8 cellular contexts compared by ENCODE assay signal in the genomic region with DNA sequence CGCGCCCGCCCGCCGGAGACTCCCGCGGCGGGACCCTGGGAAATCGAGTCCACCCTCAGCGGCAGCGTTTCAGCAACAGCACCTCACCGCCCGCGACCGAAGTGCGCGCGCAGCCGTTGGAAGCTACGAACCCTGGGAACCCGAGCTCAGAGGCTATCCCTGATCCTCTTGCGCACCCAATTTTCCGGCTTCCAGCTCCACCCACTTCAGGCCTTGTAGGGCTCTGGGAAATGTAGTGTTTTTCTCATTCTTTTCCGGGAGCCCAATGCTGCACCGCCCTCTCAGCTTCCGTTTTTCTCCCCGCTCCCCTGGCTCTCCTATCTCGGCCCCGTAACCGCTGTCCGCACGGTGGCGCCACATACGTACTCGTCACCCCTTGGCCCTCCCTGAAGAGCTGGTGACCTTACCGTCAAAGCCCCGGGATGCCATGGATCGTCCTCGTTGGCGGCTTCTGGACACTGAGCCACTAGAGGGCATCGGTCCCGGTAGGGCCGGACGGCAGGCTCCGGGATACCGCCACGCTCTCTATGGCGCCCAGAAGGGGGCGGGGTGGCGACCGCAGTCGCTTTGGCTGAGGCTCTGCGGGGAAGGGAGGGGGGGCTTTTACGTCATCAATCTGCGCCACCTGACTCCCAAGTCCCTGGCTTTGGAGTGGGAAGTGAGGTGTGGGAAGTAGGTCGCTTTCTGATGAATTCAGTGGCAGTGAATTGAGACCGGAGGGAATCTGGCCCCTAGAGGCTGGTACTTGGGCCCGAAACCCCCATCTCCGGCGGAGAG. TPM values are rescaled to one million over a fixed set of nuclear protein-coding genes. Genes with fewer than 3 reads are reported as not detected.
DNase-seq lines count a peak whose midpoint lies in the region; ATAC-seq and TF ChIP-seq lines count a peak whose summit lies in the region.

A gene (plus strand): TSS at position 687 of the 777 bp plus-strand sequence. CDS start 3,948 bp downstream, outside the sequence.
A gene (minus strand): TSS at position 102 of the 777 bp plus-strand sequence. CDS start 225 bp downstream, outside the sequence.

- H3K4me3 Mint-ChIP-seq in activated naive CD4-positive, alpha-beta T cell treated with anti-CD3 and anti-CD28 coated beads, Interleukin-2, amount 10 ng/mL, durations not matched to agents 7 days and 5 days: peak within 1 kb of the TSS; percentile 99

- peak; percentile 97 for DNase-seq in GM04503 (ENCODE audit: low read depth)
- peak; percentile 98 for DNase-seq in HEK293T (ENCODE audit: extremely low spot score)
- peak; percentile 99 for DNase-seq in MV-4-11 (lab: John Stamatoyannopoulos, UW)
- peak; percentile 99 for DNase-seq in SK-N-DZ (ENCODE audit: low spot score)
- DNase-seq in activated naive CD4-positive, alpha-beta T cell treated with anti-CD3 and anti-CD28 coated beads, Interleukin-2, amount 10 ng/mL, durations not matched to agents 7 days and 5 days: peak; percentile 98
- DNase-seq in non-pigmented ciliary epithelial cell (ENCODE audit: low read depth): peak; percentile 98
- peak; percentile 99 for DNase-seq in suprapubic skin (ENCODE audit: low spot score in 2 of 2)

- POLR2A ChIA-PET in HEK293T (lab: Yijun Ruan, JAX): interaction anchor here (0.6 to 1.3 kb wide), 14 partner anchors 10 to 657 kb away, joined by 3 to 9 read pairs (median 3); no protein-coding TSS in a partner anchor

- H3K4me1 ChIP-seq in gastroesophageal sphincter: peaks cover 10 to 60% (median 13%) of the 10 kb centered on the region in 3 donors
- H3K4me1 ChIP-seq in suprapubic skin: peaks cover 30% of the 10 kb centered on the region

- no peaks in the 10 kb centered on the region for H3K9me3 Mint-ChIP-seq in activated naive CD4-positive, alpha-beta T cell treated with anti-CD3 and anti-CD28 coated beads, Interleukin-2, amount 10 ng/mL, durations not matched to agents 7 days and 5 days

- H3K4me3 ChIP-seq in gastroesophageal sphincter: peak within 1 kb of the TSS; percentile 82 to 95
- peak within 1 kb of the TSS; percentile 64 for H3K4me3 ChIP-seq in suprapubic skin

- H3K27ac ChIP-seq in gastroesophageal sphincter: peak within 1 kb of the TSS; percentile 92 to 98 (median 96)
- H3K27ac ChIP-seq in suprapubic skin: peak within 1 kb of the TSS; percentile 97

- TF ChIP-seq CTCF in gastroesophageal sphincter (IDR thresholded peaks at IDR 0.05) (peak; percentile 77 to 90 (median 89)), suprapubic skin (IDR thresholded peaks at IDR 0.05) (peak; percentile 70 to 96)

- peaks cover 24% of the 10 kb centered on the region for H3K36me3 Mint-ChIP-seq in activated naive CD4-positive, alpha-beta T cell treated with anti-CD3 and anti-CD28 coated beads, Interleukin-2, amount 10 ng/mL, durations not matched to agents 7 days and 5 days

- H3K36me3 ChIP-seq in gastroesophageal sphincter (peaks cover 0 to 33% of the 10 kb centered on the region in 2 donors), suprapubic skin (peaks cover 17% of the 10 kb centered on the region)

- peaks cover 52% of the 10 kb centered on the region for H3K4me1 Mint-ChIP-seq in activated naive CD4-positive, alpha-beta T cell treated with anti-CD3 and anti-CD28 coated beads, Interleukin-2, amount 10 ng/mL, durations not matched to agents 7 days and 5 days

- TF ChIP-seq POLR2A in gastroesophageal sphincter (IDR thresholded peaks at IDR 0.05) (peak; percentile 58 to 64), suprapubic skin (IDR thresholded peaks at IDR 0.05) (peak in 1 of 2 donors; percentile 52)

- H3K27ac Mint-ChIP-seq in activated naive CD4-positive, alpha-beta T cell treated with anti-CD3 and anti-CD28 coated beads, Interleukin-2, amount 10 ng/mL, durations not matched to agents 7 days and 5 days: peak within 1 kb of the TSS; percentile 96

- WGBS in gastroesophageal sphincter (ENCODE audit: low coverage in 1 of 2), 2 donors: 0% methylated on average over 4 to 16 of the region's 60 CpGs
- under 1% methylated on average over 28 of the region's 60 CpGs for WGBS in suprapubic skin

- peaks cover 5% of the 10 kb centered on the region for H3K27me3 Mint-ChIP-seq in activated naive CD4-positive, alpha-beta T cell treated with anti-CD3 and anti-CD28 coated beads, Interleukin-2, amount 10 ng/mL, durations not matched to agents 7 days and 5 days

- CTCF ChIA-PET in HEK293T (lab: Yijun Ruan, JAX): interaction anchor here (0.6 to 1.2 kb wide), 13 partner anchors 9 to 652 kb away, joined by 3 to 8 read pairs (median 4); a partner anchor contains a TSS
- CTCF ChIA-PET in activated naive CD4-positive, alpha-beta T cell treated with anti-CD3 and anti-CD28 coated beads, Interleukin-2, amount 10 ng/mL, durations not matched to agents 7 days and 5 days (lab: Charles Lee): interaction anchor here (0.6 to 2.4 kb wide), 29 partner anchors 10 to 611 kb away, joined by 3 to 24 read pairs (median 4); a partner anchor contains a TSS

- no peaks in the 10 kb centered on the region for H3K9me3 ChIP-seq in gastroesophageal sphincter
- H3K9me3 ChIP-seq in suprapubic skin: no peaks in the 10 kb centered on the region

- TF ChIP-seq EP300 in gastroesophageal sphincter (IDR thresholded peaks at IDR 0.05) (no peak), suprapubic skin (IDR thresholded peaks at IDR 0.05) (no peak)

- H3K27me3 ChIP-seq in gastroesophageal sphincter: no peaks in the 10 kb centered on the region
- no peaks in the 10 kb centered on the region for H3K27me3 ChIP-seq in suprapubic skin

- peak; percentile 96 for ATAC-seq in gastroesophageal sphincter

TF ChIP-seq in HEK293T, 16 proteins besides CTCF, POLR2A, EP300 and RAD21:
- TF ChIP-seq ELF4 (IDR thresholded peaks at IDR 0.05): peak; percentile 84
- 0 out of 2 replicates have a peak, but pooled peaks have one; percentile 9 for TF ChIP-seq L3MBTL2 (conservative IDR thresholded peaks at IDR 0.05)
- TF ChIP-seq BHLHE40 (IDR thresholded peaks at IDR 0.05; ENCODE audit: borderline replicate concordance): no peak
TF ChIP-seq in HEK293T: peak in this region for 2.

RNA-seq across cellular contexts. Expression of the first gene that starts in this region (rescaled TPM):
- polyA plus RNA-seq in SK-N-DZ (2014; cell fraction: cytosol; rRNA removed): 16.6 and 19.1 TPM in 2 replicates
- 26.0 and 35.3 TPM in 2 replicates for polyA plus RNA-seq in SK-N-DZ (2014; cell fraction: nucleus; rRNA removed)
- total RNA-seq in gastroesophageal sphincter (10 to 100 TPM in 3 of 4 donors, 1 to 10 TPM in 1; 10.0 to 22.1 (median 15.3) TPM), suprapubic skin (10 to 100 TPM; 12.8 to 39.8 (median 19.9) TPM)

RNA-seq across cellular contexts. Expression of the second gene that starts in this region (rescaled TPM):
- polyA plus RNA-seq in SK-N-DZ (2014; cell fraction: cytosol; rRNA removed): 39.6 and 46.6 TPM in 2 replicates
- 73.6 and 75.5 TPM in 2 replicates for polyA plus RNA-seq in SK-N-DZ (2014; cell fraction: nucleus; rRNA removed)
- total RNA-seq in gastroesophageal sphincter (10 to 100 TPM; 53.7 to 78.8 (median 70.1) TPM), suprapubic skin (100 to 1,000 TPM in 1 of 4 donors, 10 to 100 TPM in 3; 77.8 to 117 (median 82.9) TPM)

Comparison
In these comparisons a context has a peak if more than half of its experiments do, and no peak if none do; other contexts are left out.
1. Peak in every context shown above with its lines: DNase-seq, ATAC-seq, H3K4me3 ChIP-seq and H3K27ac ChIP-seq.